Comparison of ENCODE assay signal across 10 cellular contexts in the genomic region with DNA sequence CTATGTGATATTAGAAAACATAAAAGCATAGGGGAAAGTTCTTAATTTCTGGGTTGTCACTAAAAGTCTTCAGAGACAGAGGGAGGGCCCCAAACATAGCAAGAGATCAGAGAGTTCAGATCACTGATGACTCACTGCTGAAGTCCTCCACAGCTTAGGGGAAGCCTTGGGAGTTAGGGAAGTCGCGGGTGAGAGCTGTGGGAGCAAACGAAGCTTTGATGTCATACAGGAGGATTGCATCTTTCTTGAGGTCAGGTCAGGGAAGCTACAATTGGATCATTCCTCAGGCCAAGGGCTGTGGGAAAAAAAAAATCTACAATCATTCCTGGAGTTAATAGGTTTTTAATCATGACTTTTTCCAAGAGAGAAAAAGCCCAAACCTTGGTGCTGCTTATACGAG.
DNase-seq lines count a peak whose midpoint lies in the region; ATAC-seq and TF ChIP-seq lines count a peak whose summit lies in the region.
"Had no signal": no experiment of that assay in that cellular context is flagged by ENCODE, and none has a peak within 500 bp of the region (broad histone marks: within the 10 kb centered on the region; RNA-seq: fewer than 3 reads in every experiment).

No MANE protein-coding gene starts in this region.

- no peak overlapping the region for H4K12ac ChIP-seq in trophoblast cell (ENCODE audit: low read depth, low read length)

- peak; percentile 69 for DNase-seq in AG09319 (ENCODE audit: extremely low read depth, low read depth)
- DNase-seq in fibroblast of villous mesenchyme (ENCODE audit: low read depth) = peak; percentile 99
- DNase-seq in trophoblast cell = peak in 1 of 2 donors; percentile 19
- no peak for DNase-seq in SKM-1 (lab: John Stamatoyannopoulos, UW; ENCODE audit: unreplicated experiment)
- no peak for DNase-seq in NCI-H82 treated with DMSO at 0.1 percent for 48 hours (lab: John Stamatoyannopoulos, UW; ENCODE audit: unreplicated experiment)
- no peak for DNase-seq in Peyer's patch
- DNase-seq: activated T-cell treated with anti-CD3 and anti-CD28 coated beads, Interleukin-2, amount 50 U/mL, for 24 hours; CD8-positive, alpha-beta memory T cell had no signal

- H4K91ac ChIP-seq in trophoblast cell (ENCODE audit: low read depth, low read length) = peak overlapping the region; percentile 61

- H3K4me2 ChIP-seq in trophoblast cell (ENCODE audit: low read length) = no peak overlapping the region

- H3K27me3 ChIP-seq in trophoblast cell (ENCODE audit: insufficient read depth, low read length) = no peaks in the 10 kb centered on the region
- no peaks in the 10 kb centered on the region for H3K27me3 ChIP-seq in Peyer's patch

- no peak overlapping the region for H3K4ac ChIP-seq in trophoblast cell (ENCODE audit: low read depth, low read length)

- H3K14ac ChIP-seq in trophoblast cell (ENCODE audit: low read length) = peak overlapping the region; percentile 41

- H4K8ac ChIP-seq in trophoblast cell (ENCODE audit: low read depth, low read length) = peak overlapping the region; percentile 26

- no peak overlapping the region for H3K23ac ChIP-seq in trophoblast cell (ENCODE audit: low read length)

- TF ChIP-seq CTCF in AG09319 (IDR thresholded peaks at IDR 0.05; ENCODE audit: low read depth, low read length) = no peak
- no peak for TF ChIP-seq CTCF in fibroblast of villous mesenchyme (IDR thresholded peaks at IDR 0.05; ENCODE audit: insufficient read depth, low read depth, low read length)
- no peak for TF ChIP-seq CTCF in Peyer's patch (IDR thresholded peaks at IDR 0.05)

- no peak overlapping the region for H3K27ac ChIP-seq in trophoblast cell (ENCODE audit: low read depth, low read length)
- peak overlapping the region in 2 of 4 donors; percentile 45 to 69 for H3K27ac ChIP-seq in Peyer's patch

- no peak overlapping the region for H2AK5ac ChIP-seq in trophoblast cell (ENCODE audit: low read length)

- H2BK12ac ChIP-seq in trophoblast cell (ENCODE audit: low read length) = peak overlapping the region; percentile 51

- peaks cover 2 to 8% of the 10 kb centered on the region in 2 experiments for H3K4me1 ChIP-seq in trophoblast cell (ENCODE audit: control insufficient read depth in 1 of 2, insufficient read depth in 2 of 2, low read length in 2 of 2)
- no peaks in the 10 kb centered on the region for H3K4me1 ChIP-seq in Peyer's patch

- H3K9me3 ChIP-seq in trophoblast cell (ENCODE audit: insufficient read depth, low read depth, low read length) (peaks cover 6% of the 10 kb centered on the region), Peyer's patch (no peaks in the 10 kb centered on the region)

- H3K36me3 ChIP-seq in trophoblast cell (ENCODE audit: control insufficient read depth in 1 of 2, insufficient read depth in 2 of 2, low read length in 2 of 2) (no peaks in the 10 kb centered on the region), Peyer's patch (no peaks in the 10 kb centered on the region)

- H3K4me3 ChIP-seq in fibroblast of villous mesenchyme (ENCODE audit: low read depth, low read length) (no peak overlapping the region), trophoblast cell (ENCODE audit: low read depth, low read length) (no peak overlapping the region), Peyer's patch (no peak overlapping the region)

- peaks cover 7% of the 10 kb centered on the region for H3K79me1 ChIP-seq in trophoblast cell (ENCODE audit: low read length)

- ATAC-seq in SK-N-SH treated with all-trans-retinoic acid at 6 μM for 48 hours (peak; percentile 90), GM21528 (IDR thresholded peaks at IDR 0.05; ENCODE audit: low FRiP score, unreplicated experiment) (no peak)

- no peaks in the 10 kb centered on the region for H3K79me2 ChIP-seq in trophoblast cell (ENCODE audit: control insufficient read depth, insufficient read depth, low read length, poor library complexity)

- H3K9ac ChIP-seq in trophoblast cell (ENCODE audit: low read length) = no peak overlapping the region

- no peak for TF ChIP-seq POLR2A in Peyer's patch (IDR thresholded peaks at IDR 0.05)

- H3K18ac ChIP-seq in trophoblast cell (ENCODE audit: low read length) = peak overlapping the region; percentile 42

- H2BK120ac ChIP-seq in trophoblast cell (ENCODE audit: insufficient read depth, low read length, poor library complexity) = peak overlapping the region; percentile 34

- H2BK5ac ChIP-seq in trophoblast cell (ENCODE audit: low read depth, low read length, poor library complexity) = no peak overlapping the region

- WGBS in trophoblast cell (ENCODE audit: extremely low coverage, insufficient coverage, insufficient read length) = no CpG with 5 or more reads among the region's 4 CpGs

- no peak overlapping the region for H2AFZ ChIP-seq in trophoblast cell (ENCODE audit: insufficient read depth, low read length, poor library complexity)

TF ChIP-seq in SK-N-SH treated with all-trans-retinoic acid at 6 μM for 48 hours, 23 proteins besides CTCF, POLR2A, EP300 and RAD21:
- TF ChIP-seq POU6F1 (CRISPR knock-in tag; IDR thresholded peaks at IDR 0.05; ENCODE audit: borderline replicate concordance, low read depth) (no peak), ZC3H10 (CRISPR knock-in tag; IDR thresholded peaks at IDR 0.05) (0 out of 2 replicates have a peak, but pooled peaks have one; percentile 35)
- TF ChIP-seq, protein P1, sequence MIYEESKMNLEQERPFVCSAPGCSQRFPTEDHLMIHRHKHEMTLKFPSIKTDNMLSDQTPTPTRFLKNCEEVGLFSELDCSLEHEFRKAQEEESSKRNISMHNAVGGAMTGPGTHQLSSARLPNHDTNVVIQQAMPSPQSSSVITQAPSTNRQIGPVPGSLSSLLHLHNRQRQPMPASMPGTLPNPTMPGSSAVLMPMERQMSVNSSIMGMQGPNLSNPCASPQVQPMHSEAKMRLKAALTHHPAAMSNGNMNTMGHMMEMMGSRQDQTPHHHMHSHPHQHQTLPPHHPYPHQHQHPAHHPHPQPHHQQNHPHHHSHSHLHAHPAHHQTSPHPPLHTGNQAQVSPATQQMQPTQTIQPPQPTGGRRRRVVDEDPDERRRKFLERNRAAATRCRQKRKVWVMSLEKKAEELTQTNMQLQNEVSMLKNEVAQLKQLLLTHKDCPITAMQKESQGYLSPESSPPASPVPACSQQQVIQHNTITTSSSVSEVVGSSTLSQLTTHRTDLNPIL (CRISPR knock-in tag; IDR thresholded peaks at IDR 0.05; ENCODE audit: low read depth) = no peak

Comparison
In these comparisons a context has a peak if more than half of its experiments do, and no peak if none do; other contexts are left out.
1. DNase-seq: peak in AG09319 (single experiment) and fibroblast of villous mesenchyme (single experiment); none in SKM-1 (single experiment), NCI-H82 treated with DMSO at 0.1 percent for 48 hours (single experiment) and Peyer's patch (0 of 3).